ENCODE assay signal across 9 cellular contexts in genomic region chr2:235642446-235643107, GRCh38.
DNase-seq lines count a peak whose midpoint lies in the region; ATAC-seq and TF ChIP-seq lines count a peak whose summit lies in the region.
"Had no signal": no experiment of that assay in that cellular context is flagged by ENCODE, and none has a peak within 500 bp of the region (broad histone marks: within the 10 kb centered on the region; RNA-seq: fewer than 3 reads in every experiment).

No MANE protein-coding gene starts in this region.

- WGBS in neuronal stem cell (ENCODE audit: extremely low coverage in 2 of 2, insufficient read length in 2 of 2, insufficient replicate concordance in 1 of 2), 2 donors: no CpG with 5 or more reads among the region's 9 CpGs

- no peaks in the 10 kb centered on the region for H4K20me1 ChIP-seq in fibroblast of lung (ENCODE audit: control insufficient read depth, extremely low read depth, insufficient read depth, low read length)

- no peak overlapping the region for H2BK12ac ChIP-seq in neuronal stem cell (ENCODE audit: low read length)

- TF ChIP-seq CTCF in RWPE2 (IDR thresholded peaks at IDR 0.05; ENCODE audit: poor library complexity, severe bottlenecking) (no peak), fibroblast of lung (conservative IDR thresholded peaks at IDR 0.05 in 1 of 2, IDR thresholded peaks at IDR 0.05 in 1 of 2; ENCODE audit: low read depth in 1 of 2, low read length in 2 of 2) (peak in 1 of 2 donors; percentile 32)

- H3K4me1 ChIP-seq in RWPE2 (ENCODE audit: insufficient read depth, poor library complexity, severe bottlenecking): peaks cover 11% of the 10 kb centered on the region
- peaks cover 35% of the 10 kb centered on the region for H3K4me1 ChIP-seq in fibroblast of lung (ENCODE audit: control insufficient read depth, extremely low read depth, insufficient read depth, low read length)
- H3K4me1 ChIP-seq in neuronal stem cell (ENCODE audit: control insufficient read depth in 2 of 2, insufficient read depth in 1 of 2, low read depth in 1 of 2, low read length in 2 of 2): peaks cover 17 to 23% of the 10 kb centered on the region in 2 donors

- no peak overlapping the region for H3K4ac ChIP-seq in neuronal stem cell (ENCODE audit: low read length)

- no peak overlapping the region for H4K8ac ChIP-seq in neuronal stem cell (ENCODE audit: low read depth, low read length)

- no peak overlapping the region for H3K27ac Mint-ChIP-seq in activated naive CD8-positive, alpha-beta T cell treated with anti-CD3 and anti-CD28 coated beads for 36 hours

- no peak overlapping the region for H2BK5ac ChIP-seq in neuronal stem cell (ENCODE audit: low read length)

- no peak overlapping the region for H3K23ac ChIP-seq in neuronal stem cell (ENCODE audit: low read depth, low read length, poor library complexity)

- H3K9me3 Mint-ChIP-seq in activated naive CD8-positive, alpha-beta T cell treated with anti-CD3 and anti-CD28 coated beads for 36 hours: no peaks in the 10 kb centered on the region

- peaks cover 18% of the 10 kb centered on the region for H3K27me3 Mint-ChIP-seq in activated naive CD8-positive, alpha-beta T cell treated with anti-CD3 and anti-CD28 coated beads for 36 hours

- H3K4me3 Mint-ChIP-seq in activated naive CD8-positive, alpha-beta T cell treated with anti-CD3 and anti-CD28 coated beads for 36 hours: no peak overlapping the region

- H3K79me1 ChIP-seq in neuronal stem cell (ENCODE audit: low read depth, low read length): peaks cover 2% of the 10 kb centered on the region

- peaks cover 2% of the 10 kb centered on the region for H3K4me1 Mint-ChIP-seq in activated naive CD8-positive, alpha-beta T cell treated with anti-CD3 and anti-CD28 coated beads for 36 hours

- H3K4me2 ChIP-seq in fibroblast of lung (ENCODE audit: extremely low read depth, insufficient read depth, low read length): peak overlapping the region; percentile 32
- no peak overlapping the region for H3K4me2 ChIP-seq in neuronal stem cell (ENCODE audit: insufficient read depth, low read length, poor library complexity, severe bottlenecking)

- peak; percentile 64 for ATAC-seq in RWPE2 (ENCODE audit: low read depth)

- H3K79me2 ChIP-seq in fibroblast of lung (ENCODE audit: control insufficient read depth, insufficient read depth, low read length): peaks cover 4% of the 10 kb centered on the region

- H3K14ac ChIP-seq in neuronal stem cell (ENCODE audit: low read length): no peak overlapping the region

- peak overlapping the region; percentile 15 for H3K18ac ChIP-seq in neuronal stem cell (ENCODE audit: low read length)

- DNase-seq in EH (ENCODE audit: low read depth) (peak; percentile 62), RWPE2 (ENCODE audit: low spot score) (no peak), fibroblast of lung (ENCODE audit: low read depth in 2 of 2) (peak; percentile 74 to 79), neuronal stem cell (ENCODE audit: low spot score) (no peak), T-helper 1 cell (no peak)
- DNase-seq in activated CD8-positive, alpha-beta memory T cell treated with anti-CD3 and anti-CD28 coated beads, Interleukin-2, amount 50 U/mL, for 4 hours: no peak
- DNase-seq in activated naive CD8-positive, alpha-beta T cell treated with anti-CD3 and anti-CD28 coated beads for 36 hours: no peak
- DNase-seq in stimulated activated CD8-positive, alpha-beta memory T cell treated with anti-CD3 and anti-CD28 coated beads, Interleukin-4, amount 100 ng/mL, for 48 hours: no peak
- DNase-seq: NCI-H510A had no signal

- peak overlapping the region; percentile 13 for H3K27ac ChIP-seq in RWPE2 (ENCODE audit: poor library complexity, severe bottlenecking)
- peak overlapping the region; percentile 91 for H3K27ac ChIP-seq in fibroblast of lung (ENCODE audit: insufficient read depth, low read length)
- no peak overlapping the region for H3K27ac ChIP-seq in neuronal stem cell (replicated peaks; ENCODE audit: low read length)

- H2BK15ac ChIP-seq in neuronal stem cell (ENCODE audit: low read length): no peak overlapping the region

- H4K91ac ChIP-seq in neuronal stem cell (ENCODE audit: low read depth, low read length, poor library complexity): no peak overlapping the region

- no peaks in the 10 kb centered on the region for H3K27me3 ChIP-seq in RWPE2 (ENCODE audit: insufficient read depth, poor library complexity, severe bottlenecking)
- no peaks in the 10 kb centered on the region for H3K27me3 ChIP-seq in fibroblast of lung (ENCODE audit: control insufficient read depth, insufficient read depth, low read length)
- no peaks in the 10 kb centered on the region for H3K27me3 ChIP-seq in neuronal stem cell (ENCODE audit: control insufficient read depth in 3 of 3, insufficient read depth in 3 of 3, low read depth in 1 of 3, low read length in 3 of 3)

- no peak overlapping the region for H2AFZ ChIP-seq in fibroblast of lung (ENCODE audit: low read length)
- no peak overlapping the region for H2AFZ ChIP-seq in neuronal stem cell (ENCODE audit: low read length)

- H3K36me3 Mint-ChIP-seq in activated naive CD8-positive, alpha-beta T cell treated with anti-CD3 and anti-CD28 coated beads for 36 hours: no peaks in the 10 kb centered on the region

- H3K9ac ChIP-seq in fibroblast of lung (ENCODE audit: insufficient read depth, low read length): no peak overlapping the region
- H3K9ac ChIP-seq in neuronal stem cell (ENCODE audit: low read depth, low read length, poor library complexity): no peak overlapping the region

- H3K36me3 ChIP-seq in RWPE2 (ENCODE audit: low read depth) (no peaks in the 10 kb centered on the region), fibroblast of lung (ENCODE audit: control insufficient read depth, insufficient read depth, low read length) (no peaks in the 10 kb centered on the region), neuronal stem cell (replicated peaks in 1 of 2; ENCODE audit: control insufficient read depth in 2 of 2, insufficient read depth in 2 of 2, low read length in 2 of 2) (no peaks in the 10 kb centered on the region)

- H2AK5ac ChIP-seq in neuronal stem cell (ENCODE audit: low read depth, low read length): no peak overlapping the region

- H3K9me3 ChIP-seq in RWPE2 (ENCODE audit: severe bottlenecking): no peaks in the 10 kb centered on the region
- no peaks in the 10 kb centered on the region for H3K9me3 ChIP-seq in fibroblast of lung (ENCODE audit: control insufficient read depth, insufficient read depth, low read depth, low read length)
- peaks cover 0 to 1% of the 10 kb centered on the region in 2 donors for H3K9me3 ChIP-seq in neuronal stem cell (replicated peaks in 1 of 2; ENCODE audit: control insufficient read depth in 2 of 2, insufficient read depth in 1 of 2, low read depth in 1 of 2, low read length in 2 of 2)

- H2BK120ac ChIP-seq in neuronal stem cell (ENCODE audit: low read depth, low read length): no peak overlapping the region

- H3K4me3 ChIP-seq in RWPE2 (ENCODE audit: severe bottlenecking) (no peak overlapping the region), fibroblast of lung (replicated peaks in 1 of 4; ENCODE audit: control extremely low read depth in 1 of 4, insufficient read depth in 1 of 4, low read depth in 3 of 4, low read length in 4 of 4) (no peak overlapping the region), neuronal stem cell (ENCODE audit: low read length in 2 of 2) (no peak overlapping the region)

Comparison
In these comparisons a context has a peak if more than half of its experiments do, and no peak if none do; other contexts are left out.
1. DNase-seq: peak in EH (single experiment) and fibroblast of lung (2 of 2); none in RWPE2 (single experiment), neuronal stem cell (single experiment), activated CD8-positive, alpha-beta memory T cell treated with anti-CD3 and anti-CD28 coated beads, Interleukin-2, amount 50 U/mL, for 4 hours (single experiment), T-helper 1 cell (0 of 5), activated naive CD8-positive, alpha-beta T cell treated with anti-CD3 and anti-CD28 coated beads for 36 hours (single experiment) and stimulated activated CD8-positive, alpha-beta memory T cell treated with anti-CD3 and anti-CD28 coated beads, Interleukin-4, amount 100 ng/mL, for 48 hours (single experiment).